ENCODE assay signal across 1 cellular context in the genomic region with DNA sequence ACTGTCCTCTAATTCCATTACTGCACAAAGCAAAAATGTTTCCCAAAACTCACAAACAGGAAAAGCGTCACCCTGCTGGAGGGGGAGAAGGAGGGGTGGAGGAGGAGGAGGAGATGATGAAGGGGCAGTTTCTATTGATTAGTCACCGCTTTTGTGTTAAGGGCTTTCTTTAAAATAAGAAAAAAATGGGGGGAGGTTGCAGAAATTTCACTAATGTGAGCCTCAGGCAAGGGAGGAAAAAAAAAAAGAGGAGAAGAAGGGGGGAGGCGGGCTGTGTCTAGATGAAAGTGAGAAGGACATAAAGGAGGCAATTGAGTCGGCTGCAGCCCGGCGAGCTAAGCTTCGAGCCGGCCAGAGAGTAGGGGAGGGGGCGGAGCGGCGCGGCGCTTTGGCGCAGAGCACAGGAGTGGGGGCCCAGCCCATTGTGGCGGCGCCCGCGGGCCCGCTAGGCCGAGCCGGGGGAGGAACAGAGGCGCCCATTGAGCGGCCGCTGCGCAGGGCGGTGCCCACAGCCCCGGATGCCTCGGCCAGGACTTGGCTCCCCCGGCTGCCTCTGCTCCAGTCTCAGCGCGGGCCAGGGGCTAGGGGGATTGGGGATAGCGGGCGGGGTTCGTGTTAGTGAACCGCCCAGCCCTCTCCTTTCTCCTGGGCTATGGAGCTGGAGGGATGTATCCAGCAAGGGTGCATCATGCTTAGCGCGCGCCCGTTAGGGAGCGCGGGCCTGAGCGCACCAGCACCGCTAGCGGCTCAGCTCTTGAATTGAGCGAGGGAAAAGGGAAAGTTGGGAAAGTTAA.
TF ChIP-seq lines count a peak whose summit lies in the region.

No MANE protein-coding gene starts in this region.

TF ChIP-seq in H1, 55 proteins besides CTCF, POLR2A, EP300 and RAD21 (continued from another document):
- TF ChIP-seq, protein P1, sequence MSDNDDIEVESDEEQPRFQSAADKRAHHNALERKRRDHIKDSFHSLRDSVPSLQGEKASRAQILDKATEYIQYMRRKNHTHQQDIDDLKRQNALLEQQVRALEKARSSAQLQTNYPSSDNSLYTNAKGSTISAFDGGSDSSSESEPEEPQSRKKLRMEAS (IDR thresholded peaks at IDR 0.05), result peak; percentile 46
- TF ChIP-seq TAF1 (IDR thresholded peaks at IDR 0.05; ENCODE audit: low read depth, low read length), result no peak
- TF ChIP-seq KDM4A (IDR thresholded peaks at IDR 0.05; ENCODE audit: low read depth, low read length, severe bottlenecking), result peak; percentile 49
- no peak for TF ChIP-seq SIRT6 (IDR thresholded peaks at IDR 0.05; ENCODE audit: low read length)
- peak; percentile 20 for TF ChIP-seq EZH2 (IDR thresholded peaks at IDR 0.05; ENCODE audit: low read depth, low read length, severe bottlenecking)
- TF ChIP-seq RXRA (IDR thresholded peaks at IDR 0.05; ENCODE audit: insufficient read depth, low read depth, low read length), result no peak
- TF ChIP-seq JUN (IDR thresholded peaks at IDR 0.05; ENCODE audit: low read depth, low read length), result no peak
- TF ChIP-seq KDM1A (IDR thresholded peaks at IDR 0.05; ENCODE audit: borderline replicate concordance, low read length), result peak; percentile 87; the same call in 1 of the 2 replicates
- no peak for TF ChIP-seq POLR2AphosphoS5 (IDR thresholded peaks at IDR 0.05; ENCODE audit: low read depth, low read length)
- peak; percentile 92 for TF ChIP-seq SUZ12 (IDR thresholded peaks at IDR 0.05; ENCODE audit: low read length)
- no peak for TF ChIP-seq CBX8 (IDR thresholded peaks at IDR 0.05; ENCODE audit: borderline replicate concordance, low read depth, low read length)
- no peak for TF ChIP-seq NRF1 (IDR thresholded peaks at IDR 0.05; ENCODE audit: low read depth, low read length)
- no peak for TF ChIP-seq BRCA1 (IDR thresholded peaks at IDR 0.05; ENCODE audit: low read depth, low read length)
- TF ChIP-seq CTBP2 (IDR thresholded peaks at IDR 0.05; ENCODE audit: borderline replicate concordance, insufficient read depth, insufficient read length, low read length), result peak; percentile 100
- TF ChIP-seq SAP30 (IDR thresholded peaks at IDR 0.05; ENCODE audit: insufficient read depth, insufficient replicate concordance, low read length), result no peak
- TF ChIP-seq RBBP5 (IDR thresholded peaks at IDR 0.05; ENCODE audit: borderline replicate concordance, low read depth, low read length), result 0 out of 2 replicates have a peak, but pooled peaks have one; percentile 51
- TF ChIP-seq, protein P2, sequence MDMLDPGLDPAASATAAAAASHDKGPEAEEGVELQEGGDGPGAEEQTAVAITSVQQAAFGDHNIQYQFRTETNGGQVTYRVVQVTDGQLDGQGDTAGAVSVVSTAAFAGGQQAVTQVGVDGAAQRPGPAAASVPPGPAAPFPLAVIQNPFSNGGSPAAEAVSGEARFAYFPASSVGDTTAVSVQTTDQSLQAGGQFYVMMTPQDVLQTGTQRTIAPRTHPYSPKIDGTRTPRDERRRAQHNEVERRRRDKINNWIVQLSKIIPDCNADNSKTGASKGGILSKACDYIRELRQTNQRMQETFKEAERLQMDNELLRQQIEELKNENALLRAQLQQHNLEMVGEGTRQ (IDR thresholded peaks at IDR 0.05; ENCODE audit: low read length), result no peak
- TF ChIP-seq SIX5 (IDR thresholded peaks at IDR 0.05; ENCODE audit: low read depth, low read length), result no peak
- TF ChIP-seq, protein P3, sequence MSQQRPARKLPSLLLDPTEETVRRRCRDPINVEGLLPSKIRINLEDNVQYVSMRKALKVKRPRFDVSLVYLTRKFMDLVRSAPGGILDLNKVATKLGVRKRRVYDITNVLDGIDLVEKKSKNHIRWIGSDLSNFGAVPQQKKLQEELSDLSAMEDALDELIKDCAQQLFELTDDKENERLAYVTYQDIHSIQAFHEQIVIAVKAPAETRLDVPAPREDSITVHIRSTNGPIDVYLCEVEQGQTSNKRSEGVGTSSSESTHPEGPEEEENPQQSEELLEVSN (IDR thresholded peaks at IDR 0.05), result no peak
- TF ChIP-seq ZNF274 (IDR thresholded peaks at IDR 0.05; ENCODE audit: borderline replicate concordance, extremely low read depth, low read length), result no peak
- TF ChIP-seq CHD1 (IDR thresholded peaks at IDR 0.05; ENCODE audit: low read depth, low read length), result no peak; the same call in 1 of the 2 replicates
- TF ChIP-seq RFX5 (IDR thresholded peaks at IDR 0.05; ENCODE audit: borderline replicate concordance, low read depth, low read length), result no peak
- TF ChIP-seq SRF (IDR thresholded peaks at IDR 0.05; ENCODE audit: low read depth, low read length), result no peak
- no peak for TF ChIP-seq HDAC6 (IDR thresholded peaks at IDR 0.05; ENCODE audit: low read depth, low read length)
- TF ChIP-seq FOSL1 (IDR thresholded peaks at IDR 0.05; ENCODE audit: insufficient read depth, low read depth, low read length), result no peak
- TF ChIP-seq HDAC2 (IDR thresholded peaks at IDR 0.05; ENCODE audit: borderline replicate concordance in 1 of 2, low read depth in 2 of 2, low read length in 2 of 2), result peak; percentile 63 to 82; a peak in 2 of 4 replicates
- TF ChIP-seq GTF2F1 (IDR thresholded peaks at IDR 0.05; ENCODE audit: borderline replicate concordance, low read depth, low read length), result no peak
- TF ChIP-seq SP4 (IDR thresholded peaks at IDR 0.05; ENCODE audit: low read length), result peak; percentile 51; the same call in 1 of the 2 replicates
- TF ChIP-seq BACH1 (IDR thresholded peaks at IDR 0.05; ENCODE audit: low read length), result no peak
- no peak for TF ChIP-seq RNF2 (IDR thresholded peaks at IDR 0.05; ENCODE audit: borderline replicate concordance, low read depth, low read length, missing control alignments, poor library complexity, severe bottlenecking)
- TF ChIP-seq TAF7 (optimal IDR thresholded peaks at IDR 0.05; ENCODE audit: borderline replicate concordance, low read depth, low read length), result no peak
- TF ChIP-seq, protein P4, sequence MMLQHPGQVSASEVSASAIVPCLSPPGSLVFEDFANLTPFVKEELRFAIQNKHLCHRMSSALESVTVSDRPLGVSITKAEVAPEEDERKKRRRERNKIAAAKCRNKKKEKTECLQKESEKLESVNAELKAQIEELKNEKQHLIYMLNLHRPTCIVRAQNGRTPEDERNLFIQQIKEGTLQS (IDR thresholded peaks at IDR 0.05; ENCODE audit: insufficient read depth, low read depth, low read length), result no peak
- TF ChIP-seq SP2 (IDR thresholded peaks at IDR 0.05; ENCODE audit: low read length), result no peak
- no peak for TF ChIP-seq TEAD4 (IDR thresholded peaks at IDR 0.05; ENCODE audit: low read depth, low read length)
- no peak for TF ChIP-seq MAFK (IDR thresholded peaks at IDR 0.05; ENCODE audit: low read depth, low read length)
- no peak for TF ChIP-seq PHF8 (conservative IDR thresholded peaks at IDR 0.05; ENCODE audit: low read depth, low read length)
- peak in 1 of 2 experiments; percentile 59; a peak in 1 of 4 replicates for TF ChIP-seq SIN3A (conservative IDR thresholded peaks at IDR 0.05 in 1 of 2, IDR thresholded peaks at IDR 0.05 in 1 of 2; ENCODE audit: low read depth in 1 of 2, low read length in 2 of 2)
- peak; percentile 93 for TF ChIP-seq ASH2L (IDR thresholded peaks at IDR 0.05; ENCODE audit: low read length)
- peak; percentile 78 for TF ChIP-seq YY1 (IDR thresholded peaks at IDR 0.05; ENCODE audit: low read depth, low read length)
- TF ChIP-seq TBP (IDR thresholded peaks at IDR 0.05; ENCODE audit: low read depth, low read length), result peak; percentile 71; the same call in 1 of the 2 replicates
- no peak for TF ChIP-seq KDM5A (IDR thresholded peaks at IDR 0.05; ENCODE audit: low read length)
- TF ChIP-seq CREB1 (IDR thresholded peaks at IDR 0.05), result no peak
- TF ChIP-seq BCL11A (IDR thresholded peaks at IDR 0.05; ENCODE audit: low read depth in 2 of 2, low read length in 2 of 2), result no peak
- TF ChIP-seq, protein P5, sequence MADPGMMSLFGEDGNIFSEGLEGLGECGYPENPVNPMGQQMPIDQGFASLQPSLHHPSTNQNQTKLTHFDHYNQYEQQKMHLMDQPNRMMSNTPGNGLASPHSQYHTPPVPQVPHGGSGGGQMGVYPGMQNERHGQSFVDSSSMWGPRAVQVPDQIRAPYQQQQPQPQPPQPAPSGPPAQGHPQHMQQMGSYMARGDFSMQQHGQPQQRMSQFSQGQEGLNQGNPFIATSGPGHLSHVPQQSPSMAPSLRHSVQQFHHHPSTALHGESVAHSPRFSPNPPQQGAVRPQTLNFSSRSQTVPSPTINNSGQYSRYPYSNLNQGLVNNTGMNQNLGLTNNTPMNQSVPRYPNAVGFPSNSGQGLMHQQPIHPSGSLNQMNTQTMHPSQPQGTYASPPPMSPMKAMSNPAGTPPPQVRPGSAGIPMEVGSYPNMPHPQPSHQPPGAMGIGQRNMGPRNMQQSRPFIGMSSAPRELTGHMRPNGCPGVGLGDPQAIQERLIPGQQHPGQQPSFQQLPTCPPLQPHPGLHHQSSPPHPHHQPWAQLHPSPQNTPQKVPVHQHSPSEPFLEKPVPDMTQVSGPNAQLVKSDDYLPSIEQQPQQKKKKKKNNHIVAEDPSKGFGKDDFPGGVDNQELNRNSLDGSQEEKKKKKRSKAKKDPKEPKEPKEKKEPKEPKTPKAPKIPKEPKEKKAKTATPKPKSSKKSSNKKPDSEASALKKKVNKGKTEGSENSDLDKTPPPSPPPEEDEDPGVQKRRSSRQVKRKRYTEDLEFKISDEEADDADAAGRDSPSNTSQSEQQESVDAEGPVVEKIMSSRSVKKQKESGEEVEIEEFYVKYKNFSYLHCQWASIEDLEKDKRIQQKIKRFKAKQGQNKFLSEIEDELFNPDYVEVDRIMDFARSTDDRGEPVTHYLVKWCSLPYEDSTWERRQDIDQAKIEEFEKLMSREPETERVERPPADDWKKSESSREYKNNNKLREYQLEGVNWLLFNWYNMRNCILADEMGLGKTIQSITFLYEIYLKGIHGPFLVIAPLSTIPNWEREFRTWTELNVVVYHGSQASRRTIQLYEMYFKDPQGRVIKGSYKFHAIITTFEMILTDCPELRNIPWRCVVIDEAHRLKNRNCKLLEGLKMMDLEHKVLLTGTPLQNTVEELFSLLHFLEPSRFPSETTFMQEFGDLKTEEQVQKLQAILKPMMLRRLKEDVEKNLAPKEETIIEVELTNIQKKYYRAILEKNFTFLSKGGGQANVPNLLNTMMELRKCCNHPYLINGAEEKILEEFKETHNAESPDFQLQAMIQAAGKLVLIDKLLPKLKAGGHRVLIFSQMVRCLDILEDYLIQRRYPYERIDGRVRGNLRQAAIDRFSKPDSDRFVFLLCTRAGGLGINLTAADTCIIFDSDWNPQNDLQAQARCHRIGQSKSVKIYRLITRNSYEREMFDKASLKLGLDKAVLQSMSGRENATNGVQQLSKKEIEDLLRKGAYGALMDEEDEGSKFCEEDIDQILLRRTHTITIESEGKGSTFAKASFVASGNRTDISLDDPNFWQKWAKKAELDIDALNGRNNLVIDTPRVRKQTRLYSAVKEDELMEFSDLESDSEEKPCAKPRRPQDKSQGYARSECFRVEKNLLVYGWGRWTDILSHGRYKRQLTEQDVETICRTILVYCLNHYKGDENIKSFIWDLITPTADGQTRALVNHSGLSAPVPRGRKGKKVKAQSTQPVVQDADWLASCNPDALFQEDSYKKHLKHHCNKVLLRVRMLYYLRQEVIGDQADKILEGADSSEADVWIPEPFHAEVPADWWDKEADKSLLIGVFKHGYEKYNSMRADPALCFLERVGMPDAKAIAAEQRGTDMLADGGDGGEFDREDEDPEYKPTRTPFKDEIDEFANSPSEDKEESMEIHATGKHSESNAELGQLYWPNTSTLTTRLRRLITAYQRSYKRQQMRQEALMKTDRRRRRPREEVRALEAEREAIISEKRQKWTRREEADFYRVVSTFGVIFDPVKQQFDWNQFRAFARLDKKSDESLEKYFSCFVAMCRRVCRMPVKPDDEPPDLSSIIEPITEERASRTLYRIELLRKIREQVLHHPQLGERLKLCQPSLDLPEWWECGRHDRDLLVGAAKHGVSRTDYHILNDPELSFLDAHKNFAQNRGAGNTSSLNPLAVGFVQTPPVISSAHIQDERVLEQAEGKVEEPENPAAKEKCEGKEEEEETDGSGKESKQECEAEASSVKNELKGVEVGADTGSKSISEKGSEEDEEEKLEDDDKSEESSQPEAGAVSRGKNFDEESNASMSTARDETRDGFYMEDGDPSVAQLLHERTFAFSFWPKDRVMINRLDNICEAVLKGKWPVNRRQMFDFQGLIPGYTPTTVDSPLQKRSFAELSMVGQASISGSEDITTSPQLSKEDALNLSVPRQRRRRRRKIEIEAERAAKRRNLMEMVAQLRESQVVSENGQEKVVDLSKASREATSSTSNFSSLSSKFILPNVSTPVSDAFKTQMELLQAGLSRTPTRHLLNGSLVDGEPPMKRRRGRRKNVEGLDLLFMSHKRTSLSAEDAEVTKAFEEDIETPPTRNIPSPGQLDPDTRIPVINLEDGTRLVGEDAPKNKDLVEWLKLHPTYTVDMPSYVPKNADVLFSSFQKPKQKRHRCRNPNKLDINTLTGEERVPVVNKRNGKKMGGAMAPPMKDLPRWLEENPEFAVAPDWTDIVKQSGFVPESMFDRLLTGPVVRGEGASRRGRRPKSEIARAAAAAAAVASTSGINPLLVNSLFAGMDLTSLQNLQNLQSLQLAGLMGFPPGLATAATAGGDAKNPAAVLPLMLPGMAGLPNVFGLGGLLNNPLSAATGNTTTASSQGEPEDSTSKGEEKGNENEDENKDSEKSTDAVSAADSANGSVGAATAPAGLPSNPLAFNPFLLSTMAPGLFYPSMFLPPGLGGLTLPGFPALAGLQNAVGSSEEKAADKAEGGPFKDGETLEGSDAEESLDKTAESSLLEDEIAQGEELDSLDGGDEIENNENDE (IDR thresholded peaks at IDR 0.05; ENCODE audit: insufficient replicate concordance, low read length), result no peak
- peak; percentile 68 for TF ChIP-seq SP1 (IDR thresholded peaks at IDR 0.05; ENCODE audit: low read depth, low read length)
- no peak for TF ChIP-seq POU5F1 (IDR thresholded peaks at IDR 0.05; ENCODE audit: low read depth, low read length)
- peak; percentile 79; the same call in 1 of the 2 replicates for TF ChIP-seq TCF12 (IDR thresholded peaks at IDR 0.05; ENCODE audit: low read depth, low read length)
- TF ChIP-seq GABPA (IDR thresholded peaks at IDR 0.05; ENCODE audit: borderline replicate concordance, insufficient read depth, low read length), result no peak
